ENCODE assay signal across 26 cellular contexts in genomic region chr10:47188156-47188555, GRCh38.
A peak's percentile ranks its signal among the peaks of the same experiment; 100 is the strongest.
DNase-seq lines count a peak whose midpoint lies in the region; ATAC-seq, FAIRE-seq and TF ChIP-seq lines count a peak whose summit lies in the region.
"Had no signal": no experiment of that assay in that cellular context is flagged by ENCODE, and none has a peak within 500 bp of the region (broad histone marks: within the 10 kb centered on the region; RNA-seq: fewer than 3 reads in every experiment).

No MANE protein-coding gene starts in this region.

- TF ChIP-seq CTCF in mammary epithelial cell (conservative IDR thresholded peaks at IDR 0.05 in 1 of 2, IDR thresholded peaks at IDR 0.05 in 1 of 2; ENCODE audit: extremely low read depth in 1 of 2, insufficient read depth in 1 of 2, low read depth in 1 of 2, low read length in 2 of 2) (no peak), MCF 10A (IDR thresholded peaks at IDR 0.05; ENCODE audit: unreplicated experiment) (no peak), bronchial epithelial cell (IDR thresholded peaks at IDR 0.05; ENCODE audit: insufficient read depth, low read length, severe bottlenecking) (no peak), upper lobe of right lung (IDR thresholded peaks at IDR 0.05) (no peak)

- H3K4me3 Mint-ChIP-seq in MCF 10A (ENCODE audit: unreplicated experiment): no peak overlapping the region
- H3K4me3 Mint-ChIP-seq: CD14-positive monocyte; CD4-positive, alpha-beta memory T cell; CD4-positive, CD25-positive, alpha-beta regulatory T cell; CD8-positive, alpha-beta memory T cell had no signal

- H4K20me1 ChIP-seq in mammary epithelial cell (ENCODE audit: insufficient read depth, low read length): no peaks in the 10 kb centered on the region
- H4K20me1 ChIP-seq: BLaER1 had no signal

- H3K9me3 ChIP-seq in mammary epithelial cell (replicated peaks; ENCODE audit: insufficient read depth, low read length) (no peaks in the 10 kb centered on the region), upper lobe of right lung (no peaks in the 10 kb centered on the region)
- H3K9me3 ChIP-seq: BE2C, BLaER1 had no signal

- no peak for ATAC-seq in upper lobe of right lung
- ATAC-seq: GM12878 had no signal

- FAIRE-seq in bronchial epithelial cell (lab: Jason Lieb, UNC): no peak
- FAIRE-seq: A204.1, GM12878, GM12892, GM18507 had no signal

- peaks cover 37% of the 10 kb centered on the region for H3K4me1 Mint-ChIP-seq in MCF 10A (ENCODE audit: insufficient read depth, unreplicated experiment)

- H3K36me3 ChIP-seq in mammary epithelial cell (ENCODE audit: insufficient read depth, low read length) (no peaks in the 10 kb centered on the region), bronchial epithelial cell (ENCODE audit: control insufficient read depth, insufficient read depth, low read length) (no peaks in the 10 kb centered on the region), upper lobe of right lung (no peaks in the 10 kb centered on the region)
- H3K36me3 ChIP-seq: BE2C, BLaER1 had no signal

- H3K27ac ChIP-seq in mammary epithelial cell (ENCODE audit: insufficient read depth, low read depth, low read length): no peak overlapping the region
- no peak overlapping the region for H3K27ac ChIP-seq in upper lobe of right lung
- H3K27ac ChIP-seq: BLaER1 had no signal

- no peak overlapping the region for H3K27ac Mint-ChIP-seq in MCF 10A (ENCODE audit: low read depth, unreplicated experiment)
- H3K27ac Mint-ChIP-seq: CD14-positive monocyte; CD4-positive, CD25-positive, alpha-beta regulatory T cell had no signal

- H3K27me3 ChIP-seq in mammary epithelial cell (ENCODE audit: insufficient read depth, low read length) (peaks cover 2% of the 10 kb centered on the region), bronchial epithelial cell (ENCODE audit: control insufficient read depth, insufficient read depth, low read length) (no peaks in the 10 kb centered on the region), upper lobe of right lung (no peaks in the 10 kb centered on the region)
- H3K27me3 ChIP-seq: BE2C, BLaER1 had no signal

- no peaks in the 10 kb centered on the region for H3K27me3 Mint-ChIP-seq in MCF 10A (ENCODE audit: insufficient read depth, unreplicated experiment)
- H3K27me3 Mint-ChIP-seq: CD4-positive, alpha-beta memory T cell; CD4-positive, CD25-positive, alpha-beta regulatory T cell had no signal

- POLR2A ChIA-PET in MCF 10A (lab: Yijun Ruan, JAX): no interaction called here

- DNase-seq in mammary epithelial cell (peak; percentile 32), MCF 10A (ENCODE audit: unreplicated experiment) (no peak), bronchial epithelial cell (ENCODE audit: low read depth) (peak; percentile 56), upper lobe of right lung (peak; percentile 54), NK-92 (lab: John Stamatoyannopoulos, UW; ENCODE audit: unreplicated experiment) (no peak)
- DNase-seq: 8988T; ACHN; BE2C; C1 segment of cervical spinal cord; CD4-positive, alpha-beta memory T cell; CD4-positive, CD25-positive, alpha-beta regulatory T cell; CD8-positive, alpha-beta memory T cell; COR-L47; DMS 273 treated with DMSO at 0.1 percent for 48 hours; DMS153; DMS53; DMS79; DND-41; EL; GDM1 had no signal

- in situ Hi-C loops in mammary epithelial cell (cut with MboI; ENCODE audit: low sequenced_read_pairs in 2 of 2): no loop called here

- no CpG with 5 or more reads among the region's 3 CpGs for WGBS in mammary epithelial cell (ENCODE audit: low coverage, missing lambda C conversion rate)

- H3K4me2 ChIP-seq in mammary epithelial cell (ENCODE audit: insufficient read depth, low read depth, low read length): no peak overlapping the region
- H3K4me2 ChIP-seq: BLaER1 had no signal

- H3K4me1 ChIP-seq in mammary epithelial cell (ENCODE audit: insufficient read depth, low read length): peaks cover 4% of the 10 kb centered on the region
- no peaks in the 10 kb centered on the region for H3K4me1 ChIP-seq in upper lobe of right lung
- H3K4me1 ChIP-seq: BE2C, BLaER1 had no signal

- H3K4me3 ChIP-seq in mammary epithelial cell (replicated peaks in 1 of 3; ENCODE audit: insufficient read depth in 1 of 3, low read depth in 2 of 3, low read length in 3 of 3) (no peak overlapping the region), bronchial epithelial cell (ENCODE audit: low read depth, low read length) (no peak overlapping the region), upper lobe of right lung (no peak overlapping the region)
- H3K4me3 ChIP-seq: BLaER1, GM12878 had no signal

- H2AFZ ChIP-seq in mammary epithelial cell (ENCODE audit: low read depth, low read length): no peak overlapping the region

- BruUV-seq in mammary epithelial cell (replicated peaks; lab: Mats Ljungman, UMichigan): no TSS peak
- BruUV-seq in MCF 10A (replicated peaks; lab: Mats Ljungman, UMichigan): no TSS peak

- H3K79me2 ChIP-seq in mammary epithelial cell (ENCODE audit: insufficient read depth, low read length): no peaks in the 10 kb centered on the region

- dilution Hi-C loops in mammary epithelial cell (cut with HindIII; ENCODE audit: low sequenced_read_pairs): no loop called here

- CTCF ChIA-PET in mammary epithelial cell (lab: Charles Lee; ENCODE audit: low non-redundant PET): no interaction called here
- CTCF ChIA-PET in MCF 10A (lab: Yijun Ruan, JAX): no interaction called here

- peaks cover 12% of the 10 kb centered on the region for H3K36me3 Mint-ChIP-seq in MCF 10A (ENCODE audit: insufficient read depth, unreplicated experiment)
- H3K36me3 Mint-ChIP-seq: CD14-positive monocyte; CD4-positive, alpha-beta memory T cell; CD4-positive, CD25-positive, alpha-beta regulatory T cell; CD8-positive, alpha-beta memory T cell had no signal

- H3K9ac ChIP-seq in mammary epithelial cell (ENCODE audit: insufficient read depth, low read length): no peak overlapping the region
- H3K9ac ChIP-seq: BLaER1 had no signal

- no peaks in the 10 kb centered on the region for H3K9me3 Mint-ChIP-seq in MCF 10A (ENCODE audit: unreplicated experiment)

- intact Hi-C loops in mammary epithelial cell (cut with micrococcal nuclease) (no loop called here), MCF 10A (cut with micrococcal nuclease) (no loop called here), upper lobe of right lung (cut with DNase I) (no loop called here)

Comparison
In these comparisons a context has a peak if more than half of its experiments do, and no peak if none do; other contexts are left out.
1. DNase-seq: peak in mammary epithelial cell (single experiment), bronchial epithelial cell (single experiment) and upper lobe of right lung (single experiment); none in MCF 10A (single experiment) and NK-92 (single experiment).